ENCODE assay signal across 22 cellular contexts in the genomic region with DNA sequence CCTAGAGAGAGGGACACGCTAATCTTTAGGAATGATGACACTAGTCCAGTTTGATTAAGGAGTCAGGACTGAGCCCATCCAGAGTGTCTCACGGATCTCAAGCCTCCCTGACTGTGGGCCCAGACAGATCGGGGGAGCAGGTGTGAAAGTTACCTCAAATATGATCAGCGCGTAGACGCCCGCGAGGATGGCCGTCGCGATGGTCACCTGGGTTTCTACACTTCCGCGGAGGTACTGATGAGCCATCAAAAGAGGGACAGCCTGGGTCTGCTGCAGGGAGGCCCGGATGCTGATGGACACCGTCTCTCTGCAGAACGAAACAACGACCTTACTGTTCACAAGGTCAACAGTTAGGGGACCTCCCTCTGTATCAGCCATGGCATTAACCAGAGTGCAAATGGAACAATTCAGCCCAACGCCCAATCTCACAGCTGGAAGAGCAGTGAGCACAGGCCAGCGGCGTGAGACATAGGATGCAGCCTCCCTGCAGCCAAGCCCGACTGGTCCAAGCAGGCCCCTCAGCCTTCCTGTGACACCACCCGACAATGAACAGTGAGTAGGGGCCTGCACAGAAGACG.
DNase-seq lines count a peak whose midpoint lies in the region; ATAC-seq, FAIRE-seq and TF ChIP-seq lines count a peak whose summit lies in the region.
"Had no signal": no experiment of that assay in that cellular context is flagged by ENCODE, and none has a peak within 500 bp of the region (broad histone marks: within the 10 kb centered on the region; RNA-seq: fewer than 3 reads in every experiment).

No MANE protein-coding gene starts in this region.

- peak; percentile 6 for DNase-seq in GM13977 (ENCODE audit: low spot score)
- DNase-seq in H1 (ENCODE audit: low read depth in 1 of 2, low spot score in 2 of 2), result no peak
- peak; percentile 21 for DNase-seq in lung (ENCODE audit: low spot score)
- peak in 1 of 2 donors; percentile 13 for DNase-seq in stimulated activated effector memory CD8-positive, alpha-beta T cell treated with anti-CD3 and anti-CD28 coated beads, Interleukin-12 subunit alpha, Interleukin-12 subunit beta, amount 100 ng/mL, for 72 hours (ENCODE audit: low spot score in 2 of 2)
- DNase-seq in Karpas-422, result no peak
- no peak for DNase-seq in NCI-H187 treated with DMSO at 0.1 percent for 48 hours (lab: John Stamatoyannopoulos, UW)
- no peak for DNase-seq in urothelium cell line (ENCODE audit: low spot score)
- DNase-seq: 8988T; CD8-positive, alpha-beta T cell; DMS 273 treated with DMSO at 0.1 percent for 48 hours; DMS53; DND-41; EL; GM23248; HCEC 1CT; IMR-90 had no signal

- no peak overlapping the region for H3K4ac ChIP-seq in H1 (replicated peaks; ENCODE audit: insufficient read length, low read depth, low read length)

- no peak overlapping the region for H3K27ac Mint-ChIP-seq in stimulated activated effector memory CD8-positive, alpha-beta T cell treated with anti-CD3 and anti-CD28 coated beads, Interleukin-12 subunit alpha, Interleukin-12 subunit beta, amount 100 ng/mL, for 72 hours
- H3K27ac Mint-ChIP-seq: CD14-positive monocyte; CD8-positive, alpha-beta T cell had no signal

- H3K4me1 ChIP-seq in H1 (replicated peaks in 1 of 4; ENCODE audit: control insufficient read depth in 3 of 4, insufficient read depth in 4 of 4, low read length in 3 of 4) (peaks cover 0 to 6% (median 3%) of the 10 kb centered on the region in 4 experiments; a peak in 5 of 7 replicates), lung (ENCODE audit: control insufficient read depth in 2 of 2, insufficient read depth in 2 of 2, low read length in 2 of 2) (no peaks in the 10 kb centered on the region), Karpas-422 (ENCODE audit: low read length) (no peaks in the 10 kb centered on the region)

- no peak overlapping the region for H2BK15ac ChIP-seq in H1 (ENCODE audit: low read length)

- no peak overlapping the region for H3K23ac ChIP-seq in H1 (ENCODE audit: insufficient read length)

- H3K18ac ChIP-seq in H1 (ENCODE audit: extremely low read depth, low read length), result no peak overlapping the region

- H4K8ac ChIP-seq in H1 (ENCODE audit: extremely low read depth, insufficient read depth, low read length), result 0 out of 2 replicates have a peak overlapping the region, but pooled peaks have one; percentile 18

- no peak overlapping the region for H4K5ac ChIP-seq in H1 (ENCODE audit: insufficient read length, low read depth, low read length)

- in situ Hi-C loops in GM13977 (cut with MboI; ENCODE audit: low pct_unique_long_range_greater_than_20kb, low sequenced_read_pairs, unreplicated experiment), result no loop called here

- no peak for TF ChIP-seq RAD21 in H1 (IDR thresholded peaks at IDR 0.05 in 1 of 2, conservative IDR thresholded peaks at IDR 0.05 in 1 of 2; ENCODE audit: low read depth in 2 of 2, low read length in 2 of 2)

- POLR2A ChIA-PET in H1 (lab: Charles Lee; ENCODE audit: partially characterized antibody), result no interaction called here

- no peak overlapping the region for H2BK12ac ChIP-seq in H1 (ENCODE audit: low read depth, low read length)

- no peaks in the 10 kb centered on the region for H3K4me1 Mint-ChIP-seq in stimulated activated effector memory CD8-positive, alpha-beta T cell treated with anti-CD3 and anti-CD28 coated beads, Interleukin-12 subunit alpha, Interleukin-12 subunit beta, amount 100 ng/mL, for 72 hours
- H3K4me1 Mint-ChIP-seq: CD14-positive monocyte had no signal

- no peaks in the 10 kb centered on the region for H3K36me3 ChIP-seq in H1 (ENCODE audit: control insufficient read depth in 2 of 4, insufficient read depth in 4 of 4, low read length in 3 of 4)
- no peaks in the 10 kb centered on the region for H3K36me3 ChIP-seq in lung (ENCODE audit: control insufficient read depth in 2 of 2, insufficient read depth in 2 of 2, low read length in 2 of 2)
- no peaks in the 10 kb centered on the region for H3K36me3 ChIP-seq in Karpas-422 (ENCODE audit: insufficient read depth, low read length)
- H3K36me3 ChIP-seq: BLaER1 had no signal

- H2BK5ac ChIP-seq in H1 (ENCODE audit: low read depth, low read length), result no peak overlapping the region

- H4K20me1 ChIP-seq in H1 (replicated peaks in 1 of 2; ENCODE audit: control insufficient read depth in 1 of 2, insufficient read depth in 2 of 2, low read length in 2 of 2) (no peaks in the 10 kb centered on the region), Karpas-422 (ENCODE audit: insufficient read depth, low read depth, low read length) (no peaks in the 10 kb centered on the region)
- H4K20me1 ChIP-seq: BLaER1 had no signal

- H3K9ac ChIP-seq in H1 (replicated peaks in 1 of 4; ENCODE audit: extremely low read depth in 1 of 4, low read depth in 3 of 4, low read length in 3 of 4) (no peak overlapping the region), Karpas-422 (ENCODE audit: low read length) (no peak overlapping the region)
- H3K9ac ChIP-seq: BLaER1, GM23248 had no signal

- H3K4me3 Mint-ChIP-seq in stimulated activated effector memory CD8-positive, alpha-beta T cell treated with anti-CD3 and anti-CD28 coated beads, Interleukin-12 subunit alpha, Interleukin-12 subunit beta, amount 100 ng/mL, for 72 hours, result no peak overlapping the region
- H3K4me3 Mint-ChIP-seq: CD14-positive monocyte; CD8-positive, alpha-beta T cell had no signal

- no peak for TF ChIP-seq POLR2A in H1 (IDR thresholded peaks at IDR 0.05; ENCODE audit: control extremely low read depth in 1 of 2, low read depth in 2 of 2, low read length in 2 of 2)

- no peak overlapping the region for H2BK20ac ChIP-seq in H1 (ENCODE audit: low read length)

- FAIRE-seq in H1 (lab: Jason Lieb, UNC) (no peak), urothelium cell line (lab: Jason Lieb, UNC) (no peak)
- FAIRE-seq: GM12878, GM19239, H54, HTR-8/SVneo had no signal

- CTCF ChIA-PET in H1 (lab: Charles Lee; ENCODE audit: partially characterized antibody), result interaction anchor here (0.5 kb wide), 1 partner anchor 37 kb away, joined by 4 read pairs; no protein-coding TSS in a partner anchor

- no peak overlapping the region for H3K27ac ChIP-seq in H1 (ENCODE audit: low read depth, low read length)
- no peak overlapping the region for H3K27ac ChIP-seq in lung (ENCODE audit: low read depth in 1 of 2, low read length in 1 of 2)
- H3K27ac ChIP-seq in Karpas-422 (ENCODE audit: low read length), result no peak overlapping the region
- H3K27ac ChIP-seq: BLaER1, GM23248 had no signal

- H4K91ac ChIP-seq in H1 (replicated peaks; ENCODE audit: insufficient read length, low read length), result no peak overlapping the region

- no peak for ATAC-seq in lung (ENCODE audit: insufficient read depth, low FRiP score)
- ATAC-seq in stimulated activated effector memory CD8-positive, alpha-beta T cell treated with anti-CD3 and anti-CD28 coated beads, Interleukin-12 subunit alpha, Interleukin-12 subunit beta, amount 100 ng/mL, for 72 hours, result peak; percentile 20
- ATAC-seq: CD8-positive, alpha-beta T cell; GM12878 had no signal

- no peaks in the 10 kb centered on the region for H3K9me3 Mint-ChIP-seq in stimulated activated effector memory CD8-positive, alpha-beta T cell treated with anti-CD3 and anti-CD28 coated beads, Interleukin-12 subunit alpha, Interleukin-12 subunit beta, amount 100 ng/mL, for 72 hours
- H3K9me3 Mint-ChIP-seq: CD8-positive, alpha-beta T cell had no signal

- H3K4me2 ChIP-seq in H1 (ENCODE audit: insufficient read depth in 1 of 2, low read depth in 2 of 2, low read length in 2 of 2) (no peak overlapping the region), Karpas-422 (ENCODE audit: low read depth, low read length, poor library complexity, severe bottlenecking) (no peak overlapping the region)
- H3K4me2 ChIP-seq: BLaER1 had no signal

- H3K9me3 ChIP-seq in H1 (ENCODE audit: insufficient read depth in 2 of 2, low read depth in 1 of 2, low read length in 1 of 2) (no peaks in the 10 kb centered on the region), lung (ENCODE audit: control insufficient read depth in 2 of 2, insufficient read depth in 1 of 2, low read length in 1 of 2) (no peaks in the 10 kb centered on the region), Karpas-422 (ENCODE audit: low read length) (no peaks in the 10 kb centered on the region)
- H3K9me3 ChIP-seq: BLaER1 had no signal

- no peak for TF ChIP-seq CTCF in GM13977 (IDR thresholded peaks at IDR 0.05; ENCODE audit: extremely low read depth, insufficient read depth, missing control alignments)
- TF ChIP-seq CTCF in H1 (IDR thresholded peaks at IDR 0.05; ENCODE audit: control extremely low read depth in 1 of 3, insufficient read depth in 1 of 3, low read depth in 1 of 3, low read length in 3 of 3), result no peak
- no peak for TF ChIP-seq CTCF in lung (IDR thresholded peaks at IDR 0.05; ENCODE audit: control extremely low read depth, extremely low read depth)

- no peak for TF ChIP-seq EP300 in H1 (IDR thresholded peaks at IDR 0.05; ENCODE audit: borderline replicate concordance in 1 of 2, low read depth in 2 of 2, low read length in 2 of 2)

- H3K23me2 ChIP-seq in H1 (ENCODE audit: low read depth, low read length), result no peaks in the 10 kb centered on the region

- no peaks in the 10 kb centered on the region; a peak in 1 of 7 replicates for H3K27me3 ChIP-seq in H1 (replicated peaks in 1 of 4; ENCODE audit: control insufficient read depth in 3 of 4, extremely low read depth in 1 of 4, insufficient read depth in 3 of 4, low read length in 3 of 4)
- no peaks in the 10 kb centered on the region for H3K27me3 ChIP-seq in lung (ENCODE audit: control insufficient read depth, insufficient read depth)
- no peaks in the 10 kb centered on the region for H3K27me3 ChIP-seq in Karpas-422 (ENCODE audit: low read length)
- H3K27me3 ChIP-seq: BLaER1 had no signal

- H2AK5ac ChIP-seq in H1 (ENCODE audit: low read depth, low read length), result no peak overlapping the region

- 87% methylated on average over 23 of the region's 23 CpGs; no CpG with 5 or more reads in 1 of the 2 experiments for WGBS in H1 (ENCODE audit: extremely low coverage in 1 of 2, insufficient coverage in 1 of 2, insufficient read length in 1 of 2, insufficient replicate concordance in 2 of 2, low coverage in 1 of 2, low lambda C conversion rate in 2 of 2, missing lambda C conversion rate in 1 of 2), 2 experiments
- 94% methylated on average over 23 of the region's 23 CpGs for WGBS in lung, 2 donors

- no peaks in the 10 kb centered on the region for H3K79me1 ChIP-seq in H1 (ENCODE audit: low read depth, low read length)

- H3K4me3 ChIP-seq in H1 (ENCODE audit: extremely low read depth in 1 of 4, insufficient read depth in 2 of 4, low read depth in 3 of 4, low read length in 4 of 4) (no peak overlapping the region), lung (no peak overlapping the region), Karpas-422 (ENCODE audit: low read length) (no peak overlapping the region)
- H3K4me3 ChIP-seq: BLaER1, GM12878, GM23248 had no signal

- H3K56ac ChIP-seq in H1 (replicated peaks; ENCODE audit: insufficient read length, low read depth, low read length), result no peak overlapping the region

- no peaks in the 10 kb centered on the region for H3K36me3 Mint-ChIP-seq in stimulated activated effector memory CD8-positive, alpha-beta T cell treated with anti-CD3 and anti-CD28 coated beads, Interleukin-12 subunit alpha, Interleukin-12 subunit beta, amount 100 ng/mL, for 72 hours
- H3K36me3 Mint-ChIP-seq: CD14-positive monocyte; CD8-positive, alpha-beta T cell had no signal

- H3K79me2 ChIP-seq in H1 (ENCODE audit: control insufficient read depth in 1 of 2, insufficient read depth in 2 of 2, low read length in 2 of 2) (no peaks in the 10 kb centered on the region), Karpas-422 (ENCODE audit: low read length) (no peaks in the 10 kb centered on the region)

- H3K14ac ChIP-seq in H1 (ENCODE audit: insufficient read length), result no peak overlapping the region

- no peak overlapping the region for H2BK120ac ChIP-seq in H1 (replicated peaks; ENCODE audit: low read depth, low read length)

- H2AFZ ChIP-seq in H1 (ENCODE audit: low read length) (no peak overlapping the region), Karpas-422 (ENCODE audit: low read length) (no peak overlapping the region)
- H2AFZ ChIP-seq: GM23248 had no signal

- H3K9me2 ChIP-seq in Karpas-422 (replicated peaks; ENCODE audit: insufficient read depth, low read length), result no peaks in the 10 kb centered on the region

Comparison
In these comparisons a context has a peak if more than half of its experiments do, and no peak if none do; other contexts are left out.
1. DNase-seq: peak in GM13977 (single experiment) and lung (single experiment); none in H1 (0 of 2), Karpas-422 (single experiment), NCI-H187 treated with DMSO at 0.1 percent for 48 hours (single experiment) and urothelium cell line (single experiment).